Comparison of ENCODE assay signal across 8 cellular contexts in genomic region chr1:157377216-157377821, GRCh38.
DNase-seq lines count a peak whose midpoint lies in the region; ATAC-seq and TF ChIP-seq lines count a peak whose summit lies in the region.

No MANE protein-coding gene starts in this region.

- ATAC-seq in Right ventricle myocardium inferior = no peak
- peak; percentile 91 for ATAC-seq in left lung
- ATAC-seq in GM19035 (IDR thresholded peaks at IDR 0.05; ENCODE audit: unreplicated experiment) = no peak
- no peak for ATAC-seq in GM21619 (IDR thresholded peaks at IDR 0.05; ENCODE audit: unreplicated experiment)

- no peak for DNase-seq in left ventricle myocardium inferior
- no peak for DNase-seq in Right ventricle myocardium inferior (ENCODE audit: missing footprints)
- DNase-seq in NCI-H1105 (lab: John Stamatoyannopoulos, UW) = peak; percentile 10
- peak; percentile 26 to 38 for DNase-seq in activated CD4-positive, alpha-beta T cell treated with anti-CD3 and anti-CD28 coated beads, Interleukin-2, amount 50 U/mL, for 48 hours
- DNase-seq in left lung = no peak
- DNase-seq in mesenteric fat pad (ENCODE audit: low spot score) = no peak

- no peak overlapping the region for H3K4me3 ChIP-seq in left ventricle myocardium inferior
- H3K4me3 ChIP-seq in left lung = no peak overlapping the region

- no peaks in the 10 kb centered on the region for H3K36me3 ChIP-seq in left ventricle myocardium inferior
- no peaks in the 10 kb centered on the region for H3K36me3 ChIP-seq in left lung

- H3K4me1 ChIP-seq in left ventricle myocardium inferior (no peaks in the 10 kb centered on the region), left lung (no peaks in the 10 kb centered on the region)

- no peak overlapping the region for H3K27ac ChIP-seq in left ventricle myocardium inferior (replicated peaks)
- H3K27ac ChIP-seq in left lung = no peak overlapping the region

- no peaks in the 10 kb centered on the region for H3K9me3 ChIP-seq in left ventricle myocardium inferior (replicated peaks)
- no peaks in the 10 kb centered on the region for H3K9me3 ChIP-seq in left lung

- TF ChIP-seq CTCF in left ventricle myocardium inferior (IDR thresholded peaks at IDR 0.05; ENCODE audit: borderline replicate concordance) (peak; percentile 41), left lung (IDR thresholded peaks at IDR 0.05) (peak; percentile 38 to 40)

- intact Hi-C loops in left ventricle myocardium inferior (cut with micrococcal nuclease) = loop anchor here (10.0 kb wide), 1 partner anchor 107 kb away; no protein-coding TSS in a partner anchor
- intact Hi-C loops in Right ventricle myocardium inferior (cut with DNase I) = no loop called here
- intact Hi-C loops in left lung (cut with DNase I) = loop anchor here in 1 of 2 donors (5.0 kb wide), 1 partner anchor 115 kb away; no protein-coding TSS in a partner anchor

- H3K27me3 ChIP-seq in left ventricle myocardium inferior (ENCODE audit: low read depth) = peaks cover 88% of the 10 kb centered on the region
- peaks cover 0 to 7% of the 10 kb centered on the region in 2 donors for H3K27me3 ChIP-seq in left lung

Comparison
In these comparisons a context has a peak if more than half of its experiments do, and no peak if none do; other contexts are left out.
1. DNase-seq: peak in NCI-H1105 (single experiment) and activated CD4-positive, alpha-beta T cell treated with anti-CD3 and anti-CD28 coated beads, Interleukin-2, amount 50 U/mL, for 48 hours (2 of 2); none in left ventricle myocardium inferior (single experiment), Right ventricle myocardium inferior (single experiment), left lung (0 of 2) and mesenteric fat pad (single experiment).